In genomic region chr3:60065227-60065868, GRCh38 we compare ENCODE assay signal across 24 cellular contexts.
A peak's percentile ranks its signal among the peaks of the same experiment; 100 is the strongest.
DNase-seq lines count a peak whose midpoint lies in the region; ATAC-seq and TF ChIP-seq lines count a peak whose summit lies in the region.
"Had no signal": no experiment of that assay in that cellular context is flagged by ENCODE, and none has a peak within 500 bp of the region (broad histone marks: within the 10 kb centered on the region; RNA-seq: fewer than 3 reads in every experiment).

No MANE protein-coding gene starts in this region.

- H3K9ac ChIP-seq in mesenchymal stem cell (ENCODE audit: low read length), result no peak overlapping the region
- H3K9ac ChIP-seq: BLaER1 had no signal

- H3K4me1 Mint-ChIP-seq in activated CD4-positive, alpha-beta T cell treated with anti-CD3 and anti-CD28 coated beads, Interleukin-2, amount 10 ng/mL, durations not matched to agents 24 days and 14 days, result peaks cover 63% of the 10 kb centered on the region
- H3K4me1 Mint-ChIP-seq in CD8-positive, alpha-beta memory T cell, result peaks cover 24 to 33% (median 26%) of the 10 kb centered on the region in 3 donors
- peaks cover 82% of the 10 kb centered on the region for H3K4me1 Mint-ChIP-seq in activated T-helper 1 cell treated with anti-CD3 and anti-CD28 coated beads, Interleukin-12 subunit alpha, Interleukin-12 subunit beta, Interleukin-2, Interleukin-4 antibody, amounts not matched to agents 30 ng/mL and 10 ng/mL and 1 ng/mL, durations not matched to agents 14 hours and 24 hours and 36 hours (ENCODE audit: low read depth)
- no peaks in the 10 kb centered on the region for H3K4me1 Mint-ChIP-seq in progenitor cell of endocrine pancreas (ENCODE audit: low read depth)
- H3K4me1 Mint-ChIP-seq: memory B cell, naive B cell had no signal

- CTCF ChIA-PET in CD8-positive, alpha-beta memory T cell (lab: Charles Lee), result no interaction called here

- peak overlapping the region; percentile 89 for H3K27ac Mint-ChIP-seq in activated CD4-positive, alpha-beta T cell treated with anti-CD3 and anti-CD28 coated beads, Interleukin-2, amount 10 ng/mL, durations not matched to agents 24 days and 14 days
- peak overlapping the region in 6 of 8 donors; percentile 4 to 80 (median 55) for H3K27ac Mint-ChIP-seq in CD8-positive, alpha-beta memory T cell
- peak overlapping the region; percentile 86 for H3K27ac Mint-ChIP-seq in activated T-helper 1 cell treated with anti-CD3 and anti-CD28 coated beads, Interleukin-12 subunit alpha, Interleukin-12 subunit beta, Interleukin-2, Interleukin-4 antibody, amounts not matched to agents 30 ng/mL and 10 ng/mL and 1 ng/mL, durations not matched to agents 14 hours and 24 hours and 36 hours
- H3K27ac Mint-ChIP-seq in progenitor cell of endocrine pancreas, result no peak overlapping the region
- H3K27ac Mint-ChIP-seq: HFFc6, memory B cell had no signal

- H3K27me3 Mint-ChIP-seq in activated CD4-positive, alpha-beta T cell treated with anti-CD3 and anti-CD28 coated beads, Interleukin-2, amount 10 ng/mL, durations not matched to agents 24 days and 14 days, result no peaks in the 10 kb centered on the region
- H3K27me3 Mint-ChIP-seq in CD8-positive, alpha-beta memory T cell, result no peaks in the 10 kb centered on the region
- H3K27me3 Mint-ChIP-seq in activated T-helper 1 cell treated with anti-CD3 and anti-CD28 coated beads, Interleukin-12 subunit alpha, Interleukin-12 subunit beta, Interleukin-2, Interleukin-4 antibody, amounts not matched to agents 30 ng/mL and 10 ng/mL and 1 ng/mL, durations not matched to agents 14 hours and 24 hours and 36 hours (ENCODE audit: insufficient read depth), result no peaks in the 10 kb centered on the region
- H3K27me3 Mint-ChIP-seq in progenitor cell of endocrine pancreas, result peaks cover 5% of the 10 kb centered on the region
- H3K27me3 Mint-ChIP-seq: naive B cell had no signal

- peaks cover 5% of the 10 kb centered on the region for H3K9me3 Mint-ChIP-seq in activated CD4-positive, alpha-beta T cell treated with anti-CD3 and anti-CD28 coated beads, Interleukin-2, amount 10 ng/mL, durations not matched to agents 24 days and 14 days
- no peaks in the 10 kb centered on the region for H3K9me3 Mint-ChIP-seq in CD8-positive, alpha-beta memory T cell
- H3K9me3 Mint-ChIP-seq in activated T-helper 1 cell treated with anti-CD3 and anti-CD28 coated beads, Interleukin-12 subunit alpha, Interleukin-12 subunit beta, Interleukin-2, Interleukin-4 antibody, amounts not matched to agents 30 ng/mL and 10 ng/mL and 1 ng/mL, durations not matched to agents 14 hours and 24 hours and 36 hours, result peaks cover 3% of the 10 kb centered on the region
- H3K9me3 Mint-ChIP-seq in progenitor cell of endocrine pancreas (ENCODE audit: low read depth), result no peaks in the 10 kb centered on the region
- H3K9me3 Mint-ChIP-seq: memory B cell, naive B cell had no signal

- H3K36me3 ChIP-seq in CD8-positive, alpha-beta memory T cell (ENCODE audit: insufficient read depth, low read length), result no peaks in the 10 kb centered on the region
- no peaks in the 10 kb centered on the region for H3K36me3 ChIP-seq in mesenchymal stem cell (ENCODE audit: control insufficient read depth in 1 of 2, insufficient read depth in 2 of 2, low read depth in 1 of 2, low read length in 2 of 2)
- H3K36me3 ChIP-seq: BLaER1, gastrocnemius medialis, pancreas, suprapubic skin had no signal

- no peak overlapping the region for H3K23ac ChIP-seq in mesenchymal stem cell (ENCODE audit: low read length in 2 of 2)

- no peak overlapping the region for H3K27ac ChIP-seq in CD8-positive, alpha-beta memory T cell (ENCODE audit: low read depth, low read length)
- peak overlapping the region; percentile 53 for H3K27ac ChIP-seq in mesenchymal stem cell (ENCODE audit: low read length, poor library complexity, severe bottlenecking)
- H3K27ac ChIP-seq: BLaER1, gastrocnemius medialis, pancreas, SK-N-MC, suprapubic skin had no signal

- H2BK15ac ChIP-seq in mesenchymal stem cell (ENCODE audit: low read depth, poor library complexity, severe bottlenecking), result no peak overlapping the region

- no peak overlapping the region for H4K91ac ChIP-seq in mesenchymal stem cell (ENCODE audit: low read length)

- H3K9me3 ChIP-seq in CD8-positive, alpha-beta memory T cell (ENCODE audit: low read length), result no peaks in the 10 kb centered on the region
- no peaks in the 10 kb centered on the region for H3K9me3 ChIP-seq in mesenchymal stem cell (ENCODE audit: control insufficient read depth, low read length)
- H3K9me3 ChIP-seq: gastrocnemius medialis, pancreas, suprapubic skin had no signal

- no peak overlapping the region for H4K8ac ChIP-seq in mesenchymal stem cell (ENCODE audit: low read length)

- WGBS in mesenchymal stem cell, result 65% methylated on average over 2 of the region's 2 CpGs

- H2AK5ac ChIP-seq in mesenchymal stem cell (ENCODE audit: low read length, severe bottlenecking), result no peak overlapping the region

- H2BK120ac ChIP-seq in mesenchymal stem cell (ENCODE audit: low read depth, low read length), result no peak overlapping the region

- peak overlapping the region; percentile 43 for H3K4me3 Mint-ChIP-seq in activated CD4-positive, alpha-beta T cell treated with anti-CD3 and anti-CD28 coated beads, Interleukin-2, amount 10 ng/mL, durations not matched to agents 24 days and 14 days
- peak overlapping the region in 4 of 7 donors; percentile 8 to 53 (median 21) for H3K4me3 Mint-ChIP-seq in CD8-positive, alpha-beta memory T cell
- peak overlapping the region; percentile 49 for H3K4me3 Mint-ChIP-seq in activated T-helper 1 cell treated with anti-CD3 and anti-CD28 coated beads, Interleukin-12 subunit alpha, Interleukin-12 subunit beta, Interleukin-2, Interleukin-4 antibody, amounts not matched to agents 30 ng/mL and 10 ng/mL and 1 ng/mL, durations not matched to agents 14 hours and 24 hours and 36 hours
- H3K4me3 Mint-ChIP-seq in progenitor cell of endocrine pancreas (ENCODE audit: low read depth), result no peak overlapping the region
- H3K4me3 Mint-ChIP-seq: HFFc6, memory B cell, naive B cell had no signal

- no peaks in the 10 kb centered on the region for H3K27me3 ChIP-seq in CD8-positive, alpha-beta memory T cell (ENCODE audit: insufficient read depth, low read length, poor library complexity, severe bottlenecking)
- H3K27me3 ChIP-seq in mesenchymal stem cell (ENCODE audit: control insufficient read depth in 1 of 2, insufficient read depth in 1 of 2, low read length in 2 of 2), result no peaks in the 10 kb centered on the region
- H3K27me3 ChIP-seq: BLaER1, gastrocnemius medialis, pancreas, suprapubic skin had no signal

- no peak overlapping the region for H2AFZ ChIP-seq in mesenchymal stem cell (ENCODE audit: low read depth, low read length)

- H3K4me1 ChIP-seq in CD8-positive, alpha-beta memory T cell (ENCODE audit: insufficient read depth, low read length), result peaks cover 64% of the 10 kb centered on the region
- H3K4me1 ChIP-seq in mesenchymal stem cell (ENCODE audit: control insufficient read depth, insufficient read depth, low read depth, low read length), result peaks cover 2% of the 10 kb centered on the region
- H3K4me1 ChIP-seq: gastrocnemius medialis, pancreas, suprapubic skin had no signal

- no peak for TF ChIP-seq CTCF in progenitor cell of endocrine pancreas (IDR thresholded peaks at IDR 0.05; ENCODE audit: unreplicated experiment)

- H3K18ac ChIP-seq in mesenchymal stem cell (ENCODE audit: low read depth in 1 of 2, low read length in 2 of 2), result peak overlapping the region in 1 of 2 experiments; percentile 19

- H3K4me3 ChIP-seq in CD8-positive, alpha-beta memory T cell (ENCODE audit: low read length), result no peak overlapping the region
- no peak overlapping the region for H3K4me3 ChIP-seq in mesenchymal stem cell (ENCODE audit: insufficient read depth in 1 of 2, low read depth in 1 of 2, low read length in 2 of 2)
- H3K4me3 ChIP-seq: BLaER1, gastrocnemius medialis, pancreas, SK-N-MC, suprapubic skin had no signal

- H2BK5ac ChIP-seq in mesenchymal stem cell (ENCODE audit: low read depth, low read length, poor library complexity, severe bottlenecking), result no peak overlapping the region

- POLR2A ChIA-PET in CD8-positive, alpha-beta memory T cell (lab: Charles Lee), result no interaction called here

- no peak for DNase-seq in activated CD4-positive, alpha-beta T cell treated with anti-CD3 and anti-CD28 coated beads, Interleukin-2, amount 10 ng/mL, durations not matched to agents 24 days and 14 days
- no peak for DNase-seq in activated CD4-positive, alpha-beta T cell treated with anti-CD3 and anti-CD28 coated beads, Interleukin-2, amount 50 U/mL, for 1 hour
- DNase-seq in CD8-positive, alpha-beta memory T cell, result no peak
- DNase-seq in activated T-helper 1 cell treated with anti-CD3 and anti-CD28 coated beads, Interleukin-12 subunit alpha, Interleukin-12 subunit beta, Interleukin-2, Interleukin-4 antibody, amounts not matched to agents 30 ng/mL and 10 ng/mL and 1 ng/mL, durations not matched to agents 14 hours and 24 hours and 36 hours (ENCODE audit: low spot score), result no peak
- no peak for DNase-seq in mesenchymal stem cell
- no peak for DNase-seq in progenitor cell of endocrine pancreas (ENCODE audit: low spot score, unreplicated experiment)
- DNase-seq: activated CD4-positive, alpha-beta T cell treated with anti-CD3 and anti-CD28 coated beads for 48 hours; central memory CD4-positive, alpha-beta T cell; gastrocnemius medialis; HFFc6; naive B cell; NCI-H1092 treated with DMSO at 0.1 percent for 48 hours; NCI-H2081; NCI-H446 treated with DMSO at 0.1 percent for 48 hours; NK-92 treated with Interleukin-12 subunit alpha and Interleukin-12 subunit beta, amount 100 ng/mL, for 24 hours; pancreas; RPMI8226 had no signal

- H3K14ac ChIP-seq in mesenchymal stem cell (ENCODE audit: low read length in 2 of 2), result no peak overlapping the region

- no peak overlapping the region for H3K4ac ChIP-seq in mesenchymal stem cell (ENCODE audit: low read depth in 1 of 2, low read length in 2 of 2)

- no peaks in the 10 kb centered on the region for H3K79me1 ChIP-seq in mesenchymal stem cell (replicated peaks; ENCODE audit: low read length, poor library complexity, severe bottlenecking)

- H3K36me3 Mint-ChIP-seq in activated CD4-positive, alpha-beta T cell treated with anti-CD3 and anti-CD28 coated beads, Interleukin-2, amount 10 ng/mL, durations not matched to agents 24 days and 14 days (ENCODE audit: low read depth), result peaks cover 42% of the 10 kb centered on the region
- peaks cover 0 to 3% (median 0%) of the 10 kb centered on the region in 3 donors for H3K36me3 Mint-ChIP-seq in CD8-positive, alpha-beta memory T cell
- peaks cover 34% of the 10 kb centered on the region for H3K36me3 Mint-ChIP-seq in activated T-helper 1 cell treated with anti-CD3 and anti-CD28 coated beads, Interleukin-12 subunit alpha, Interleukin-12 subunit beta, Interleukin-2, Interleukin-4 antibody, amounts not matched to agents 30 ng/mL and 10 ng/mL and 1 ng/mL, durations not matched to agents 14 hours and 24 hours and 36 hours (ENCODE audit: low read depth)
- H3K36me3 Mint-ChIP-seq in progenitor cell of endocrine pancreas (ENCODE audit: insufficient read depth), result no peaks in the 10 kb centered on the region
- H3K36me3 Mint-ChIP-seq: memory B cell, naive B cell had no signal

- H3K4me2 ChIP-seq in mesenchymal stem cell (ENCODE audit: low read length, poor library complexity, severe bottlenecking), result no peak overlapping the region
- H3K4me2 ChIP-seq: BLaER1 had no signal

- ATAC-seq in GM21515 (IDR thresholded peaks at IDR 0.05; ENCODE audit: unreplicated experiment) (no peak), GM21447 (IDR thresholded peaks at IDR 0.05; ENCODE audit: unreplicated experiment) (no peak)
- ATAC-seq: gastrocnemius medialis, pancreas, sciatic nerve had no signal

- intact Hi-C loops in activated CD4-positive, alpha-beta T cell treated with anti-CD3 and anti-CD28 coated beads, Interleukin-2, amount 10 ng/mL, durations not matched to agents 24 days and 14 days (cut with micrococcal nuclease), result loop anchor here (1.0 to 2.0 kb wide), 4 partner anchors 9 to 17 kb away; no protein-coding TSS in a partner anchor
- intact Hi-C loops in activated T-helper 1 cell treated with anti-CD3 and anti-CD28 coated beads, Interleukin-12 subunit alpha, Interleukin-12 subunit beta, Interleukin-2, Interleukin-4 antibody, amounts not matched to agents 30 ng/mL and 10 ng/mL and 1 ng/mL, durations not matched to agents 14 hours and 24 hours and 36 hours (cut with micrococcal nuclease), result loop anchor here (1.0 kb wide), 2 partner anchors 9 to 17 kb away; no protein-coding TSS in a partner anchor

- no peak overlapping the region for H2BK12ac ChIP-seq in mesenchymal stem cell (ENCODE audit: low read length in 2 of 2)
